ENCODE assay signal across 1 cellular context in genomic region chr16:53433509-53433908, GRCh38.
TF ChIP-seq lines count a peak whose summit lies in the region.

No MANE protein-coding gene starts in this region.

TF ChIP-seq in GM12878, 131 proteins besides CTCF, POLR2A, EP300 and RAD21 (continued from another document):
- TF ChIP-seq PKNOX1 (IDR thresholded peaks at IDR 0.05) (no peak), ZSCAN29 (IDR thresholded peaks at IDR 0.05) (no peak), SIX5 (IDR thresholded peaks at IDR 0.05; ENCODE audit: low read depth, low read length, severe bottlenecking) (no peak), HSF1 (IDR thresholded peaks at IDR 0.05; ENCODE audit: low read depth, low read length) (no peak), ZBTB4 (CRISPR knock-in tag; IDR thresholded peaks at IDR 0.05) (no peak), JUNB (IDR thresholded peaks at IDR 0.05) (no peak), ZNF217 (IDR thresholded peaks at IDR 0.05) (no peak), SMARCA5 (IDR thresholded peaks at IDR 0.05) (no peak), PAX5 (IDR thresholded peaks at IDR 0.05; ENCODE audit: borderline replicate concordance, low read depth, low read length) (no peak), SRF (IDR thresholded peaks at IDR 0.05; ENCODE audit: low read depth in 2 of 2, low read length in 2 of 2) (no peak), EED (IDR thresholded peaks at IDR 0.05; ENCODE audit: low read depth) (no peak), NRF1 (conservative IDR thresholded peaks at IDR 0.05; ENCODE audit: low read depth, low read length) (no peak), MYC (IDR thresholded peaks at IDR 0.05; ENCODE audit: insufficient read depth, insufficient read length, insufficient replicate concordance, low read length, severe bottlenecking) (no peak), NR2C1 (IDR thresholded peaks at IDR 0.05) (no peak)
- TF ChIP-seq, protein P1, sequence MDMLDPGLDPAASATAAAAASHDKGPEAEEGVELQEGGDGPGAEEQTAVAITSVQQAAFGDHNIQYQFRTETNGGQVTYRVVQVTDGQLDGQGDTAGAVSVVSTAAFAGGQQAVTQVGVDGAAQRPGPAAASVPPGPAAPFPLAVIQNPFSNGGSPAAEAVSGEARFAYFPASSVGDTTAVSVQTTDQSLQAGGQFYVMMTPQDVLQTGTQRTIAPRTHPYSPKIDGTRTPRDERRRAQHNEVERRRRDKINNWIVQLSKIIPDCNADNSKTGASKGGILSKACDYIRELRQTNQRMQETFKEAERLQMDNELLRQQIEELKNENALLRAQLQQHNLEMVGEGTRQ (IDR thresholded peaks at IDR 0.05; ENCODE audit: borderline replicate concordance, low read depth, low read length) = no peak
